ENCODE assay signal across 1 cellular context in the genomic region with DNA sequence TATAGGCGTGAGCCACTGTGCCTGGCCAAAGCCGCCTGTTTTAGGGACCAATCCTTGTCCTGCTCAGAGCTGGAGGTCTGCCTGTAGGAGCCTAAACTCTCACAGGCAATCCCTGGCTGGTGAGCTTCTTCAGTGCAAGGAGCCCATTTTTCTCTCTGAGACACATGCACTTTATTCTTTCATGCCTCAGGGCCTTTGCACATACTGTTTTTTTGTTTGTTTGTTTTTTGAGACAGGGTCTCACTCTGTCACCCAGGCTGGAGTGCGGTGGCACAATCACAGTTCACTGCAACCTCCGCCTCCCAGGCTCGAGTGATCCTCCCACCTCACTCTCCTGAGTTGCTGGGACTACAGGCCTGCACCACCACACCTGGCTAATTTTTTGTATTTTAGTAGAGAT.
TF ChIP-seq lines count a peak whose summit lies in the region.

No MANE protein-coding gene starts in this region.

TF ChIP-seq in IMR-90, 13 proteins besides CTCF, POLR2A, EP300 and RAD21:
- TF ChIP-seq RFX5 (IDR thresholded peaks at IDR 0.05; ENCODE audit: low read depth, low read length) (no peak), NFE2L2 (IDR thresholded peaks at IDR 0.05; ENCODE audit: low read depth, low read length) (no peak), CEBPB (IDR thresholded peaks at IDR 0.05; ENCODE audit: low read depth, low read length) (no peak), BHLHE40 (IDR thresholded peaks at IDR 0.05; ENCODE audit: low read depth, low read length) (no peak), CHD1 (IDR thresholded peaks at IDR 0.05; ENCODE audit: low read depth, low read length) (no peak), MXI1 (IDR thresholded peaks at IDR 0.05; ENCODE audit: borderline replicate concordance, low read depth, low read length) (no peak), FOS (IDR thresholded peaks at IDR 0.05; ENCODE audit: low read depth, low read length) (no peak), SMC3 (IDR thresholded peaks at IDR 0.05; ENCODE audit: low read depth, low read length) (no peak), RCOR1 (IDR thresholded peaks at IDR 0.05; ENCODE audit: insufficient replicate concordance, low read length) (no peak)
- TF ChIP-seq, protein P1, sequence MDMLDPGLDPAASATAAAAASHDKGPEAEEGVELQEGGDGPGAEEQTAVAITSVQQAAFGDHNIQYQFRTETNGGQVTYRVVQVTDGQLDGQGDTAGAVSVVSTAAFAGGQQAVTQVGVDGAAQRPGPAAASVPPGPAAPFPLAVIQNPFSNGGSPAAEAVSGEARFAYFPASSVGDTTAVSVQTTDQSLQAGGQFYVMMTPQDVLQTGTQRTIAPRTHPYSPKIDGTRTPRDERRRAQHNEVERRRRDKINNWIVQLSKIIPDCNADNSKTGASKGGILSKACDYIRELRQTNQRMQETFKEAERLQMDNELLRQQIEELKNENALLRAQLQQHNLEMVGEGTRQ (IDR thresholded peaks at IDR 0.05; ENCODE audit: low read depth, low read length): no peak
